Comparison of ENCODE assay signal across 13 cellular contexts in genomic region chr10:103648951-103649532, GRCh38.
A peak's percentile ranks its signal among the peaks of the same experiment; 100 is the strongest.
DNase-seq lines count a peak whose midpoint lies in the region; ATAC-seq and TF ChIP-seq lines count a peak whose summit lies in the region.
"Had no signal": no experiment of that assay in that cellular context is flagged by ENCODE, and none has a peak within 500 bp of the region (broad histone marks: within the 10 kb centered on the region; RNA-seq: fewer than 3 reads in every experiment).

No MANE protein-coding gene starts in this region.

- peaks cover 0 to 3% (median 0%) of the 10 kb centered on the region in 3 donors for H3K4me1 Mint-ChIP-seq in CD8-positive, alpha-beta memory T cell

- H3K4me3 ChIP-seq in upper lobe of right lung, result no peak overlapping the region
- no peak overlapping the region for H3K4me3 ChIP-seq in CD8-positive, alpha-beta memory T cell (ENCODE audit: low read length)

- no peaks in the 10 kb centered on the region for H3K27me3 ChIP-seq in upper lobe of right lung
- no peaks in the 10 kb centered on the region for H3K27me3 ChIP-seq in CD8-positive, alpha-beta memory T cell (ENCODE audit: insufficient read depth, low read length, poor library complexity, severe bottlenecking)

- H3K36me3 ChIP-seq in upper lobe of right lung, result peaks cover 9% of the 10 kb centered on the region
- H3K36me3 ChIP-seq in CD8-positive, alpha-beta memory T cell (ENCODE audit: insufficient read depth, low read length), result no peaks in the 10 kb centered on the region

- no peak for DNase-seq in RWPE1 (ENCODE audit: low spot score)
- DNase-seq in fibroblast of gingiva (ENCODE audit: low read depth), result peak; percentile 99
- DNase-seq in myocyte (ENCODE audit: low read depth), result peak; percentile 71
- no peak for DNase-seq in upper lobe of right lung
- DNase-seq in medulla oblongata (ENCODE audit: extremely low spot score), result no peak
- no peak for DNase-seq in CD8-positive, alpha-beta memory T cell
- DNase-seq: amygdala, DMS153, kidney glomerular epithelial cell, NCI-H1436 had no signal

- no peaks in the 10 kb centered on the region for H3K27me3 Mint-ChIP-seq in CD8-positive, alpha-beta memory T cell

- H3K27ac Mint-ChIP-seq in CD8-positive, alpha-beta memory T cell, result no peak overlapping the region
- H3K27ac Mint-ChIP-seq: T-helper 1 cell treated with Interleukin-12 subunit alpha and Interleukin-12 subunit beta and Interleukin-4 antibody, amounts not matched to agents 30 μg/mL and 1 μg/mL, for 36 hours had no signal

- intact Hi-C loops in upper lobe of right lung (cut with DNase I), result no loop called here

- H3K4me1 ChIP-seq in upper lobe of right lung, result peaks cover 61% of the 10 kb centered on the region
- no peaks in the 10 kb centered on the region for H3K4me1 ChIP-seq in CD8-positive, alpha-beta memory T cell (ENCODE audit: insufficient read depth, low read length)

- POLR2A ChIA-PET in RWPE1 (lab: Yijun Ruan, JAX; ENCODE audit: low non-redundant PET), result no interaction called here
- POLR2A ChIA-PET in CD8-positive, alpha-beta memory T cell (lab: Charles Lee), result no interaction called here

- H3K27ac ChIP-seq in RWPE1 (peak overlapping the region; percentile 68), upper lobe of right lung (peak overlapping the region; percentile 2)
- no peak overlapping the region for H3K27ac ChIP-seq in CD8-positive, alpha-beta memory T cell (ENCODE audit: low read depth, low read length)

- no peaks in the 10 kb centered on the region for H3K9me3 ChIP-seq in upper lobe of right lung
- H3K9me3 ChIP-seq in CD8-positive, alpha-beta memory T cell (ENCODE audit: low read length), result no peaks in the 10 kb centered on the region

- H3K36me3 Mint-ChIP-seq in CD8-positive, alpha-beta memory T cell, result peaks cover 0 to 12% (median 0%) of the 10 kb centered on the region in 3 donors

- TF ChIP-seq CTCF in RWPE1 (conservative IDR thresholded peaks at IDR 0.05; ENCODE audit: low read depth) (no peak), upper lobe of right lung (IDR thresholded peaks at IDR 0.05) (no peak)

- no peak overlapping the region for H3K4me3 Mint-ChIP-seq in CD8-positive, alpha-beta memory T cell
- H3K4me3 Mint-ChIP-seq: T-helper 1 cell treated with Interleukin-12 subunit alpha and Interleukin-12 subunit beta and Interleukin-4 antibody, amounts not matched to agents 30 μg/mL and 1 μg/mL, for 36 hours had no signal

- peak; percentile 28 for ATAC-seq in upper lobe of right lung
- no peak for ATAC-seq in HG03378 (IDR thresholded peaks at IDR 0.05; ENCODE audit: unreplicated experiment)
- no peak for ATAC-seq in GM21717 (IDR thresholded peaks at IDR 0.05; ENCODE audit: unreplicated experiment)

- no peaks in the 10 kb centered on the region for H3K9me3 Mint-ChIP-seq in CD8-positive, alpha-beta memory T cell
- H3K9me3 Mint-ChIP-seq: T-helper 1 cell treated with Interleukin-12 subunit alpha and Interleukin-12 subunit beta and Interleukin-4 antibody, amounts not matched to agents 30 μg/mL and 1 μg/mL, for 36 hours had no signal

- CTCF ChIA-PET in RWPE1 (lab: Yijun Ruan, JAX), result no interaction called here
- CTCF ChIA-PET in CD8-positive, alpha-beta memory T cell (lab: Charles Lee), result interaction anchor here (0.7 kb wide), 1 partner anchor 12 kb away, joined by 3 read pairs; no protein-coding TSS in a partner anchor

Comparison
In these comparisons a context has a peak if more than half of its experiments do, and no peak if none do; other contexts are left out.
1. DNase-seq: peak in fibroblast of gingiva (single experiment) and myocyte (single experiment); none in RWPE1 (single experiment), upper lobe of right lung (single experiment), medulla oblongata (single experiment) and CD8-positive, alpha-beta memory T cell (0 of 5).